Comparison of ENCODE assay signal across 24 cellular contexts in genomic region chr17:72519598-72519936, GRCh38.
A peak's percentile ranks its signal among the peaks of the same experiment; 100 is the strongest.
DNase-seq lines count a peak whose midpoint lies in the region; ATAC-seq and TF ChIP-seq lines count a peak whose summit lies in the region.
"Had no signal": no experiment of that assay in that cellular context is flagged by ENCODE, and none has a peak within 500 bp of the region (broad histone marks: within the 10 kb centered on the region; RNA-seq: fewer than 3 reads in every experiment).

No MANE protein-coding gene starts in this region.

- TF ChIP-seq CTCF in HEK293 (tag by site-specific recombination; IDR thresholded peaks at IDR 0.05) (no peak), brain (conservative IDR thresholded peaks at IDR 0.05) (no peak), upper lobe of right lung (IDR thresholded peaks at IDR 0.05) (no peak)

- H3K4me1 ChIP-seq in HEK293 (ENCODE audit: control insufficient read depth, insufficient read depth, low read length) (peaks cover 24% of the 10 kb centered on the region), muscle layer of duodenum (ENCODE audit: control insufficient read depth in 1 of 2, insufficient read depth in 2 of 2, low read length in 2 of 2) (peaks cover 0 to 7% of the 10 kb centered on the region in 2 donors), upper lobe of right lung (peaks cover 5% of the 10 kb centered on the region)

- no peaks in the 10 kb centered on the region for H3K36me3 Mint-ChIP-seq in brain
- H3K36me3 Mint-ChIP-seq: activated naive CD4-positive, alpha-beta T cell treated with anti-CD3 and anti-CD28 coated beads, Interleukin-2, amount 10 ng/mL, durations not matched to agents 7 days and 5 days had no signal

- H3K9me3 Mint-ChIP-seq in brain, result peaks cover 0 to 2% (median 0%) of the 10 kb centered on the region in 5 experiments
- H3K9me3 Mint-ChIP-seq: activated CD4-positive, alpha-beta T cell treated with anti-CD3 and anti-CD28 coated beads, Interleukin-2, amount 10 ng/mL, durations not matched to agents 7 days and 5 days; activated naive CD4-positive, alpha-beta T cell treated with anti-CD3 and anti-CD28 coated beads, Interleukin-2, amount 10 ng/mL, durations not matched to agents 7 days and 5 days had no signal

- POLR2A ChIA-PET in HEK293 (lab: Yijun Ruan, JAX), result no interaction called here

- intact Hi-C loops in upper lobe of right lung (cut with DNase I), result no loop called here

- no peaks in the 10 kb centered on the region for H3K27me3 Mint-ChIP-seq in brain

- no peak overlapping the region for H3K4me3 ChIP-seq in HEK293 (ENCODE audit: low read depth, low read length)
- no peak overlapping the region for H3K4me3 ChIP-seq in muscle layer of duodenum (ENCODE audit: low read depth in 1 of 2, low read length in 2 of 2)
- H3K4me3 ChIP-seq in upper lobe of right lung, result no peak overlapping the region
- H3K4me3 ChIP-seq: cardiac muscle cell, mucosa of descending colon, SK-N-MC, skin epidermis, vagina had no signal

- peaks cover 65% of the 10 kb centered on the region for H3K4me1 Mint-ChIP-seq in brain
- H3K4me1 Mint-ChIP-seq: activated CD4-positive, alpha-beta T cell treated with anti-CD3 and anti-CD28 coated beads, Interleukin-2, amount 10 ng/mL, durations not matched to agents 7 days and 5 days; activated naive CD4-positive, alpha-beta T cell treated with anti-CD3 and anti-CD28 coated beads, Interleukin-2, amount 10 ng/mL, durations not matched to agents 7 days and 5 days had no signal

- H3K27ac ChIP-seq in HEK293 (ENCODE audit: extremely low read depth, low read depth, low read length) (peak overlapping the region; percentile 56), muscle layer of duodenum (ENCODE audit: low read length) (peak overlapping the region; percentile 9), temporal lobe (ENCODE audit: low read depth, low read length) (peak overlapping the region; percentile 82), upper lobe of right lung (no peak overlapping the region)
- H3K27ac ChIP-seq: cardiac muscle cell, SK-N-MC, skin epidermis, vagina, WERI-Rb-1 had no signal

- peak overlapping the region; percentile 80 to 99 (median 96) for H3K27ac Mint-ChIP-seq in brain
- H3K27ac Mint-ChIP-seq: activated CD4-positive, alpha-beta T cell treated with anti-CD3 and anti-CD28 coated beads, Interleukin-2, amount 10 ng/mL, durations not matched to agents 7 days and 5 days; activated naive CD4-positive, alpha-beta T cell treated with anti-CD3 and anti-CD28 coated beads, Interleukin-2, amount 10 ng/mL, durations not matched to agents 7 days and 5 days had no signal

- no peaks in the 10 kb centered on the region for H3K9me3 ChIP-seq in HEK293 (ENCODE audit: control insufficient read depth, insufficient read depth, low read depth, low read length)
- H3K9me3 ChIP-seq in muscle layer of duodenum (ENCODE audit: control insufficient read depth in 1 of 2, low read length in 2 of 2), result no peaks in the 10 kb centered on the region
- no peaks in the 10 kb centered on the region for H3K9me3 ChIP-seq in upper lobe of right lung
- H3K9me3 ChIP-seq: mucosa of descending colon, vagina had no signal

- CTCF ChIA-PET in HEK293 (lab: Yijun Ruan, JAX), result interaction anchor here (1.2 to 1.5 kb wide), 2 partner anchors 9 to 34 kb away, joined by 3 to 4 read pairs; no protein-coding TSS in a partner anchor

- DNase-seq in GF-D8 (lab: John Stamatoyannopoulos, UW) (no peak), upper lobe of right lung (no peak), Kasumi-1 (lab: John Stamatoyannopoulos, UW) (no peak)
- DNase-seq in activated CD4-positive, CD25-positive, alpha-beta regulatory T cell treated with anti-CD3 and anti-CD28 coated beads, Interleukin-2, amount 50 U/mL, for 72 hours, result no peak
- DNase-seq: activated CD4-positive, alpha-beta T cell treated with anti-CD3 and anti-CD28 coated beads, Interleukin-2, amount 10 ng/mL, durations not matched to agents 7 days and 5 days; activated naive CD4-positive, alpha-beta T cell treated with anti-CD3 and anti-CD28 coated beads, Interleukin-2, amount 10 ng/mL, durations not matched to agents 7 days and 5 days; amniotic stem cell; dermis blood vessel endothelial cell; islet precursor cell; Karpas-422; MV-4-11; NCI-H1694 treated with DMSO at 0.1 percent for 48 hours; NCI-H2171 treated with DMSO at 0.1 percent for 48 hours; stimulated activated CD4-positive, alpha-beta T cell treated with anti-CD3 and anti-CD28 coated beads, Interleukin-1b, Interleukin-23, amount 100 ng/mL, for 48 hours; WERI-Rb-1 had no signal

- H3K4me3 Mint-ChIP-seq in brain, result peak overlapping the region; percentile 2 to 81 (median 55)
- H3K4me3 Mint-ChIP-seq: activated CD4-positive, alpha-beta T cell treated with anti-CD3 and anti-CD28 coated beads, Interleukin-2, amount 10 ng/mL, durations not matched to agents 7 days and 5 days; activated naive CD4-positive, alpha-beta T cell treated with anti-CD3 and anti-CD28 coated beads, Interleukin-2, amount 10 ng/mL, durations not matched to agents 7 days and 5 days had no signal

- no peaks in the 10 kb centered on the region for H3K27me3 ChIP-seq in muscle layer of duodenum (ENCODE audit: low read depth, low read length)
- no peaks in the 10 kb centered on the region for H3K27me3 ChIP-seq in upper lobe of right lung
- H3K27me3 ChIP-seq: cardiac muscle cell, vagina had no signal

- H3K36me3 ChIP-seq in HEK293 (ENCODE audit: control insufficient read depth in 2 of 2, insufficient read depth in 1 of 2, low read length in 2 of 2) (no peaks in the 10 kb centered on the region; a peak in 1 of 3 replicates), muscle layer of duodenum (ENCODE audit: control insufficient read depth in 1 of 2, insufficient read depth in 2 of 2, low read length in 2 of 2) (no peaks in the 10 kb centered on the region), upper lobe of right lung (no peaks in the 10 kb centered on the region)
- H3K36me3 ChIP-seq: cardiac muscle cell, vagina, WERI-Rb-1 had no signal

- ATAC-seq in upper lobe of right lung, result no peak

TF ChIP-seq in HEK293, 187 proteins besides CTCF, POLR2A, EP300 and RAD21:
- TF ChIP-seq ZNF24 (tag by site-specific recombination; IDR thresholded peaks at IDR 0.05) (peak; percentile 19; the same call in 1 of the 2 replicates), ZNF639 (tag by site-specific recombination; IDR thresholded peaks at IDR 0.05) (no peak)
